12 cellular contexts compared by ENCODE assay signal in the genomic region with DNA sequence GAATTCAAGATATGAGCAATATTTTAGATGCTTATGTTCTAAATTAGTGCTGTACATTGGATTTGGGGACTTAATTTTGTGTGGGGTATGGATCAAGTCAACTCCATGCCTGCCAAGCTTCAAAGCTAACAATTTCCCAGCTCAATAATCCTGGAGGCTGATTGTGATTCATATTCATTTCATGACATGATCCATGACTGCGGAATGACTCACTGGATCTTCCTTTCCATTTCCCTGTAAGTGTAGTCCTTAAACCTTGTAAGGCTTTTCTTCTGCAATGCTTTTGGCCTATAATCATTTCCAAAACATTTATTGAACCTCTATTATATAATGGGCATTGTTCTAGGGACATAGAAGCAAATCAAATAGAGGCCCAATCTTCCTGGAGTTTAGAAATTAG. TPM values are rescaled to one million over a fixed set of nuclear protein-coding genes. Genes with fewer than 3 reads are reported as not detected.
A peak's percentile ranks its signal among the peaks of the same experiment; 100 is the strongest.
DNase-seq lines count a peak whose midpoint lies in the region; ATAC-seq, FAIRE-seq and TF ChIP-seq lines count a peak whose summit lies in the region.
"Had no signal": no experiment of that assay in that cellular context is flagged by ENCODE, and none has a peak within 500 bp of the region (broad histone marks: within the 10 kb centered on the region; RNA-seq: fewer than 3 reads in every experiment).

No MANE protein-coding gene starts in this region.

- peaks cover 4% of the 10 kb centered on the region for H3K27me3 Mint-ChIP-seq in activated CD4-positive, alpha-beta memory T cell treated with anti-CD3 and anti-CD28 coated beads for 36 hours
- H3K27me3 Mint-ChIP-seq: activated naive CD4-positive, alpha-beta T cell treated with anti-CD3 and anti-CD28 coated beads, Interleukin-2, amount 10 ng/mL, durations not matched to agents 7 days and 5 days had no signal

- CTCF ChIA-PET in RWPE1 (lab: Yijun Ruan, JAX) = interaction anchor here (0.6 kb wide), 1 partner anchor 104 kb away, joined by 3 read pairs; no protein-coding TSS in a partner anchor
- CTCF ChIA-PET in activated CD4-positive, alpha-beta memory T cell treated with anti-CD3 and anti-CD28 coated beads for 36 hours (lab: Charles Lee) = no interaction called here

- H3K4me3 ChIP-seq in pancreas = no peak overlapping the region

- no peaks in the 10 kb centered on the region for H3K36me3 ChIP-seq in pancreas

- WGBS in pancreas, 2 donors = 92 to 98% methylated on average over 1 of the region's 1 CpG

- FAIRE-seq in pancreas (lab: Jason Lieb, UNC) = no peak

- POLR2A ChIA-PET in RWPE1 (lab: Yijun Ruan, JAX; ENCODE audit: low non-redundant PET) = no interaction called here
- POLR2A ChIA-PET in activated CD4-positive, alpha-beta memory T cell treated with anti-CD3 and anti-CD28 coated beads for 36 hours (lab: Charles Lee) = no interaction called here

- DNase-seq in EH (ENCODE audit: low read depth) = peak; percentile 93
- DNase-seq in RWPE1 (ENCODE audit: low spot score) = peak; percentile 84
- peak; percentile 71 for DNase-seq in fibroblast of gingiva (ENCODE audit: low read depth)
- peak; percentile 65 for DNase-seq in pulmonary artery endothelial cell (ENCODE audit: low read depth, low spot score)
- DNase-seq in activated naive CD4-positive, alpha-beta T cell (lab: John Stamatoyannopoulos, UW) = no peak
- no peak for DNase-seq in pancreas
- DNase-seq in DMS114 treated with DMSO at 0.1 percent for 48 hours (lab: John Stamatoyannopoulos, UW; ENCODE audit: unreplicated experiment) = no peak
- no peak for DNase-seq in activated CD4-positive, alpha-beta memory T cell treated with anti-CD3 and anti-CD28 coated beads for 36 hours
- DNase-seq: activated naive CD4-positive, alpha-beta T cell treated with anti-CD3 and anti-CD28 coated beads, Interleukin-2, amount 10 ng/mL, durations not matched to agents 7 days and 5 days; effector memory CD4-positive, alpha-beta T cell; NCI-H1105 treated with DMSO at 0.1 percent for 48 hours; NCI-H774 had no signal

- no peaks in the 10 kb centered on the region for H3K36me3 Mint-ChIP-seq in activated CD4-positive, alpha-beta memory T cell treated with anti-CD3 and anti-CD28 coated beads for 36 hours
- H3K36me3 Mint-ChIP-seq: activated naive CD4-positive, alpha-beta T cell treated with anti-CD3 and anti-CD28 coated beads, Interleukin-2, amount 10 ng/mL, durations not matched to agents 7 days and 5 days had no signal

- no peaks in the 10 kb centered on the region for H3K9me3 ChIP-seq in pancreas

- no peak for TF ChIP-seq CTCF in RWPE1 (conservative IDR thresholded peaks at IDR 0.05; ENCODE audit: low read depth)
- no peak for TF ChIP-seq CTCF in pancreas (IDR thresholded peaks at IDR 0.05)

- H3K27me3 ChIP-seq in pancreas = no peaks in the 10 kb centered on the region

- H3K4me1 Mint-ChIP-seq in activated CD4-positive, alpha-beta memory T cell treated with anti-CD3 and anti-CD28 coated beads for 36 hours (ENCODE audit: low read depth) = no peaks in the 10 kb centered on the region

- H3K9me3 Mint-ChIP-seq in activated CD4-positive, alpha-beta memory T cell treated with anti-CD3 and anti-CD28 coated beads for 36 hours = no peaks in the 10 kb centered on the region
- H3K9me3 Mint-ChIP-seq: activated naive CD4-positive, alpha-beta T cell treated with anti-CD3 and anti-CD28 coated beads, Interleukin-2, amount 10 ng/mL, durations not matched to agents 7 days and 5 days had no signal

- ATAC-seq in pancreas = no peak

- H3K4me3 Mint-ChIP-seq in activated CD4-positive, alpha-beta memory T cell treated with anti-CD3 and anti-CD28 coated beads for 36 hours = no peak overlapping the region
- H3K4me3 Mint-ChIP-seq: activated naive CD4-positive, alpha-beta T cell treated with anti-CD3 and anti-CD28 coated beads, Interleukin-2, amount 10 ng/mL, durations not matched to agents 7 days and 5 days had no signal

- H3K4me1 ChIP-seq in pancreas = no peaks in the 10 kb centered on the region

- intact Hi-C loops in pancreas (cut with DNase I) = no loop called here
- intact Hi-C loops in activated CD4-positive, alpha-beta memory T cell treated with anti-CD3 and anti-CD28 coated beads for 36 hours (cut with micrococcal nuclease) = no loop called here

- H3K27ac ChIP-seq in RWPE1 (no peak overlapping the region), pancreas (no peak overlapping the region)

- H3K27ac Mint-ChIP-seq in activated CD4-positive, alpha-beta memory T cell treated with anti-CD3 and anti-CD28 coated beads for 36 hours = no peak overlapping the region
- H3K27ac Mint-ChIP-seq: activated naive CD4-positive, alpha-beta T cell treated with anti-CD3 and anti-CD28 coated beads, Interleukin-2, amount 10 ng/mL, durations not matched to agents 7 days and 5 days had no signal

RNA-seq across cellular contexts. Expression of a gene that starts 44.8 kb away (rescaled TPM):
- total RNA-seq in pulmonary artery endothelial cell (642 and 861 TPM in 2 replicates), pancreas (10 to 100 TPM; 22.5 to 68.2 (median 37.7) TPM)
- polyA plus RNA-seq in pancreas = 10 to 100 TPM; 18.4 to 30.4 TPM
- total RNA-seq in activated CD4-positive, alpha-beta memory T cell treated with anti-CD3 and anti-CD28 coated beads for 36 hours = not detected

Comparison
In these comparisons a context has a peak if more than half of its experiments do, and no peak if none do; other contexts are left out.
1. DNase-seq: peak in EH (single experiment), RWPE1 (single experiment), fibroblast of gingiva (single experiment) and pulmonary artery endothelial cell (single experiment); none in activated naive CD4-positive, alpha-beta T cell (0 of 4), pancreas (0 of 6), DMS114 treated with DMSO at 0.1 percent for 48 hours (single experiment) and activated CD4-positive, alpha-beta memory T cell treated with anti-CD3 and anti-CD28 coated beads for 36 hours (single experiment).
2. RNA of a gene that starts 44.8 kb away (total RNA-seq): 642 to 861 TPM in pulmonary artery endothelial cell and 22.5 to 68.2 TPM in pancreas; not detected in activated CD4-positive, alpha-beta memory T cell treated with anti-CD3 and anti-CD28 coated beads for 36 hours; every median in the first group is over 10 times any median in the second.